In the genomic region with DNA sequence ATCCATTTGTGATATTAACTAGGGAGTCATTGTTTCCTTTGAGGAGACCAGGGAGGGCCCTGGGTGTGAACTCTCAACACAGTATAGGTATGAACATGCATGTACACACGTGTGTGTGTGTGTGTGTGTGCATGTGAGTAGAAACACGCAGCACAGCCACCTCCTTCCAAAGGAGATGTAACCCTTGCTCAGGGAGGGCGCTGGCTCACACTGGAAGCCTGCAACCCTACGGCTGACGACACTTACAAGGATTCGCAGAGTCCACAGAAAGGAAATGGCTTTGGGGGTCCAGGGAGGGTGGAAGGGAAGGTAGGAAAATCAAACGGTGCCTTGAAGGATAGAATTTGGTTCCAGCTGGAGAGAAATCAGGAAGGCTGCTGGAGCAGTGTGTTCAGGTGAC, we compare ENCODE assay signal across 16 cellular contexts. TPM values are rescaled to one million over a fixed set of nuclear protein-coding genes. Genes with fewer than 3 reads are reported as not detected.
DNase-seq lines count a peak whose midpoint lies in the region; ATAC-seq, FAIRE-seq and TF ChIP-seq lines count a peak whose summit lies in the region.
"Had no signal": no experiment of that assay in that cellular context is flagged by ENCODE, and none has a peak within 500 bp of the region (broad histone marks: within the 10 kb centered on the region; RNA-seq: fewer than 3 reads in every experiment).

No MANE protein-coding gene starts in this region.

- H3K9ac ChIP-seq in endodermal cell (ENCODE audit: extremely low read depth, low read length, poor library complexity, severe bottlenecking) (no peak overlapping the region), kidney (ENCODE audit: low read length in 2 of 2) (no peak overlapping the region)

- no peaks in the 10 kb centered on the region for H3K27me3 Mint-ChIP-seq in T-helper 2 cell treated with Interferon-gamma antibody and Interleukin-4, amounts not matched to agents 5 μg/mL and 100 μg/mL, for 36 hours (ENCODE audit: low read depth)
- H3K27me3 Mint-ChIP-seq in HFFc6 (ENCODE audit: insufficient read depth) (peaks cover 4% of the 10 kb centered on the region; the same call in 1 of the 2 replicates), endodermal cell (ENCODE audit: insufficient read depth) (peaks cover 1% of the 10 kb centered on the region)
- H3K27me3 Mint-ChIP-seq: CD8-positive, alpha-beta memory T cell had no signal

- peak overlapping the region; percentile 31 for H3K27ac Mint-ChIP-seq in T-helper 2 cell treated with Interferon-gamma antibody and Interleukin-4, amounts not matched to agents 5 μg/mL and 100 μg/mL, for 36 hours
- peak overlapping the region; percentile 100 for H3K27ac Mint-ChIP-seq in HFFc6
- H3K27ac Mint-ChIP-seq in endodermal cell, result no peak overlapping the region

- no peaks in the 10 kb centered on the region for H3K9me3 Mint-ChIP-seq in T-helper 2 cell treated with Interferon-gamma antibody and Interleukin-4, amounts not matched to agents 5 μg/mL and 100 μg/mL, for 36 hours
- H3K9me3 Mint-ChIP-seq in HFFc6 (peaks cover 5% of the 10 kb centered on the region; the same call in 1 of the 2 replicates), endodermal cell (no peaks in the 10 kb centered on the region)
- H3K9me3 Mint-ChIP-seq: CD8-positive, alpha-beta memory T cell had no signal

- peaks cover 34% of the 10 kb centered on the region for H3K36me3 Mint-ChIP-seq in T-helper 2 cell treated with Interferon-gamma antibody and Interleukin-4, amounts not matched to agents 5 μg/mL and 100 μg/mL, for 36 hours (ENCODE audit: low read depth)
- H3K36me3 Mint-ChIP-seq in HFFc6 (ENCODE audit: low read depth), result peaks cover 33% of the 10 kb centered on the region
- H3K36me3 Mint-ChIP-seq in endodermal cell (ENCODE audit: low read depth), result peaks cover 78% of the 10 kb centered on the region

- FAIRE-seq in kidney (lab: Jason Lieb, UNC), result no peak
- FAIRE-seq: GM12892, H1 had no signal

- no peak overlapping the region for H3K4me3 ChIP-seq in endodermal cell (ENCODE audit: low read length)
- no peak overlapping the region for H3K4me3 ChIP-seq in kidney (ENCODE audit: low read length in 2 of 2)
- H3K4me3 ChIP-seq: HAP-1 had no signal

- no peaks in the 10 kb centered on the region for H3K27me3 ChIP-seq in endodermal cell (ENCODE audit: control insufficient read depth, insufficient read depth, low read length, poor library complexity, severe bottlenecking)

- H3K9me3 ChIP-seq in endodermal cell (ENCODE audit: control insufficient read depth, low read length) (peaks cover 5% of the 10 kb centered on the region), kidney (ENCODE audit: control insufficient read depth in 1 of 2, low read length in 2 of 2) (no peaks in the 10 kb centered on the region)
- H3K9me3 ChIP-seq: Caco-2, HAP-1 had no signal

- H3K4me1 ChIP-seq in endodermal cell (ENCODE audit: control insufficient read depth, insufficient read depth, low read length), result peaks cover 14% of the 10 kb centered on the region
- H3K4me1 ChIP-seq in kidney (ENCODE audit: control insufficient read depth in 1 of 2, insufficient read depth in 1 of 2, low read depth in 1 of 2, low read length in 2 of 2), result no peaks in the 10 kb centered on the region

- H3K4me1 Mint-ChIP-seq in T-helper 2 cell treated with Interferon-gamma antibody and Interleukin-4, amounts not matched to agents 5 μg/mL and 100 μg/mL, for 36 hours (ENCODE audit: low read depth), result peaks cover 3% of the 10 kb centered on the region
- H3K4me1 Mint-ChIP-seq in HFFc6 (ENCODE audit: low read depth) (peaks cover 20% of the 10 kb centered on the region), endodermal cell (peaks cover 31% of the 10 kb centered on the region)

- TF ChIP-seq CTCF in HFFc6 (IDR thresholded peaks at IDR 0.05) (no peak), endodermal cell (conservative IDR thresholded peaks at IDR 0.05) (no peak), kidney (IDR thresholded peaks at IDR 0.05; ENCODE audit: borderline replicate concordance, extremely low read depth, insufficient read depth) (no peak)

- WGBS in endodermal cell (ENCODE audit: insufficient coverage in 1 of 2, insufficient read length in 1 of 2), 2 experiments, result 94 to 97% methylated on average over 7 of the region's 7 CpGs

- intact Hi-C loops in sciatic nerve (cut with DNase I) (no loop called here), kidney (cut with DNase I) (no loop called here)

- H3K36me3 ChIP-seq in endodermal cell (ENCODE audit: control insufficient read depth, insufficient read depth, low read length) (peaks cover 75% of the 10 kb centered on the region), kidney (ENCODE audit: control insufficient read depth in 1 of 2, insufficient read depth in 2 of 2, low read length in 2 of 2) (no peaks in the 10 kb centered on the region)

- ATAC-seq in sciatic nerve (no peak), HG02938 (IDR thresholded peaks at IDR 0.05; ENCODE audit: unreplicated experiment) (no peak)

- DNase-seq in T-helper 2 cell treated with Interferon-gamma antibody and Interleukin-4, amounts not matched to agents 5 μg/mL and 100 μg/mL, for 36 hours (ENCODE audit: low spot score), result no peak
- DNase-seq in T-helper 2 cell (no peak), HFFc6 (no peak), endodermal cell (peak; percentile 10), sciatic nerve (ENCODE audit: low spot score) (peak; percentile 25), kidney (no peak), C1 segment of cervical spinal cord (lab: John Stamatoyannopoulos, UW) (no peak)
- DNase-seq: Caco-2; CD8-positive, alpha-beta memory T cell; DND-41; GDM1 had no signal

- H3K27ac ChIP-seq in endodermal cell (ENCODE audit: low read depth, low read length) (peak overlapping the region; percentile 11), kidney (ENCODE audit: low read depth in 2 of 2, low read length in 2 of 2) (no peak overlapping the region)
- H3K27ac ChIP-seq: 22Rv1 had no signal

- H3K4me3 Mint-ChIP-seq in T-helper 2 cell treated with Interferon-gamma antibody and Interleukin-4, amounts not matched to agents 5 μg/mL and 100 μg/mL, for 36 hours, result no peak overlapping the region
- H3K4me3 Mint-ChIP-seq in HFFc6, result no peak overlapping the region
- no peak overlapping the region for H3K4me3 Mint-ChIP-seq in endodermal cell
- H3K4me3 Mint-ChIP-seq: CD8-positive, alpha-beta memory T cell had no signal

RNA-seq across cellular contexts. Expression of a gene that starts 21.9 kb away (rescaled TPM):
- 10 to 100 TPM; 16.5 to 40.4 (median 35.8) TPM for total RNA-seq in HFFc6 (2021; fragmentation: NEBNext Ultra II Directional; extraction: Animal tissue kit (Norgen Biotek cat#: 25700))
- total RNA-seq in endodermal cell (10 to 100 TPM; 21.9 to 32.4 TPM), sciatic nerve (0.89 TPM), kidney (1.6 TPM)
- polyA plus RNA-seq in endodermal cell (2013, experiment 1 of 2), result 31.7 TPM
- polyA plus RNA-seq in endodermal cell (2013, experiment 2 of 2), result 31.8 TPM
- polyA plus RNA-seq in kidney (ENCODE audit: insufficient read depth, low read depth, low replicate concordance), result 0.86 TPM

RNA-seq across cellular contexts. Expression of a gene that starts 22.0 kb away (rescaled TPM):
- total RNA-seq in HFFc6 (2021; fragmentation: NEBNext Ultra II Directional; extraction: Animal tissue kit (Norgen Biotek cat#: 25700)), result 10 to 100 TPM; 28.0 to 31.5 (median 31.0) TPM
- total RNA-seq in endodermal cell (10 to 100 TPM; 58.2 to 67.9 TPM), sciatic nerve (38.5 TPM), kidney (38.0 TPM)
- 48.1 TPM for polyA plus RNA-seq in endodermal cell (2013, experiment 1 of 2)
- polyA plus RNA-seq in endodermal cell (2013, experiment 2 of 2), result 43.1 TPM
- 17.5 TPM for polyA plus RNA-seq in kidney (ENCODE audit: insufficient read depth, low read depth, low replicate concordance)

Comparison
In these comparisons a context has a peak if more than half of its experiments do, and no peak if none do; other contexts are left out.
1. DNase-seq: peak in endodermal cell (single experiment) and sciatic nerve (single experiment); none in T-helper 2 cell treated with Interferon-gamma antibody and Interleukin-4, amounts not matched to agents 5 μg/mL and 100 μg/mL, for 36 hours (single experiment), T-helper 2 cell (0 of 5), HFFc6 (single experiment), kidney (single experiment) and C1 segment of cervical spinal cord (0 of 14).